28 cellular contexts compared by ENCODE assay signal in the genomic region with DNA sequence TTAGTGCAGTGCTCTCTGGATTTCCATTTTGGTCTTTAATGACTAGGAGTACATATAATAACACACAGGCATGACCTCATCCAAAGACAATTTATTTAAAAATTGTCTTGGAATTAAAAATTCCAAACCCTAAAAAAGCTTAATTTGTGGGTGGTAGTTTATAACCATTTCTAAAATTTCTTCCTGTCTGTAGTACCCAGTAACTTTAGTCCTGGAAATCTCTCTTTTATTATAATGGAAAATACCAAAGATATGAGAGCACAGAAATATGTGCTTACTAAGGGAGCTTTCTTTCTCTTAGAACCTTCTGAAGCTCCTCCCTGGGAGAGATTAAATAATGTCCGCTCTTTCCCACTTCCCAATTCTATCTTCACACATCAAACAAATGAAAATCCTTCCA.
DNase-seq lines count a peak whose midpoint lies in the region; FAIRE-seq and TF ChIP-seq lines count a peak whose summit lies in the region.
"Had no signal": no experiment of that assay in that cellular context is flagged by ENCODE, and none has a peak within 500 bp of the region (broad histone marks: within the 10 kb centered on the region; RNA-seq: fewer than 3 reads in every experiment).

No MANE protein-coding gene starts in this region.

- H3K79me2 ChIP-seq in astrocyte (ENCODE audit: insufficient read depth, low read length): no peaks in the 10 kb centered on the region
- H3K79me2 ChIP-seq in smooth muscle cell (ENCODE audit: low read depth): no peaks in the 10 kb centered on the region

- no peaks in the 10 kb centered on the region for H3K9me3 Mint-ChIP-seq in astrocyte (ENCODE audit: unreplicated experiment)
- peaks cover 4% of the 10 kb centered on the region for H3K9me3 Mint-ChIP-seq in T-helper 2 cell treated with Interferon-gamma antibody and Interleukin-4, amounts not matched to agents 5 μg/mL and 100 μg/mL, for 36 hours

- peak; percentile 84 for DNase-seq in EH (ENCODE audit: low read depth)
- peak; percentile 56 for DNase-seq in astrocyte (ENCODE audit: low read depth)
- peak; percentile 37 for DNase-seq in iris pigment epithelial cell (ENCODE audit: low read depth)
- DNase-seq in smooth muscle cell (lab: John Stamatoyannopoulos, UW; ENCODE audit: unreplicated experiment): no peak
- DNase-seq in vagina (ENCODE audit: extremely low spot score in 2 of 2): no peak
- no peak for DNase-seq in T-helper 2 cell treated with Interferon-gamma antibody and Interleukin-4, amounts not matched to agents 5 μg/mL and 100 μg/mL, for 36 hours (ENCODE audit: low spot score)
- DNase-seq in activated effector memory CD4-positive, alpha-beta T cell treated with Interleukin-2 at 50 U/mL for 16 hours: no peak
- DNase-seq: activated CD4-positive, alpha-beta memory T cell treated with anti-CD3 and anti-CD28 coated beads, Interleukin-2, amount 10 ng/mL, durations not matched to agents 7 days and 5 days; activated CD8-positive, alpha-beta memory T cell treated with anti-CD3 and anti-CD28 coated beads, Interleukin-2, amount 50 U/mL, for 4 hours; activated naive CD4-positive, alpha-beta T cell treated with Interleukin-2 at 50 U/mL for 16 hours; CD4-positive, alpha-beta T cell; left ventricle myocardium inferior; mesendoderm; NCI-H446 treated with DMSO at 0.1 percent for 48 hours; NCI-H82; Peyer's patch; right cardiac atrium; SHP77 treated with DMSO at 0.1 percent for 48 hours; stimulated activated CD4-positive, alpha-beta T cell treated with anti-CD3 and anti-CD28 coated beads, Interleukin-2, amount 100 ng/mL, for 48 hours; stomach; SW 1271; T-helper 9 cell; thyroid gland; uterus had no signal

- H3K4me3 ChIP-seq in astrocyte (ENCODE audit: insufficient read depth, low read depth, low read length) (no peak overlapping the region), smooth muscle cell (no peak overlapping the region), vagina (no peak overlapping the region)
- H3K4me3 ChIP-seq: GM12878, HAP-1, left ventricle myocardium inferior, Peyer's patch, stomach, thyroid gland, uterus had no signal

- no peak for FAIRE-seq in astrocyte (lab: Jason Lieb, UNC)
- FAIRE-seq: GM12878 had no signal

- H3K4me2 ChIP-seq in astrocyte (ENCODE audit: low read length) (peak overlapping the region; percentile 20), smooth muscle cell (peak overlapping the region; percentile 44)

- intact Hi-C loops in vagina (cut with DNase I): no loop called here

- H3K4me1 Mint-ChIP-seq in astrocyte (ENCODE audit: low read depth, unreplicated experiment): peaks cover 19% of the 10 kb centered on the region
- H3K4me1 Mint-ChIP-seq in T-helper 2 cell treated with Interferon-gamma antibody and Interleukin-4, amounts not matched to agents 5 μg/mL and 100 μg/mL, for 36 hours (ENCODE audit: low read depth): peaks cover 4% of the 10 kb centered on the region
- H3K4me1 Mint-ChIP-seq: activated CD4-positive, alpha-beta memory T cell treated with anti-CD3 and anti-CD28 coated beads, Interleukin-2, amount 10 ng/mL, durations not matched to agents 7 days and 5 days had no signal

- H2AFZ ChIP-seq in astrocyte (ENCODE audit: low read depth, low read length) (no peak overlapping the region), smooth muscle cell (ENCODE audit: low read depth) (no peak overlapping the region)

- H4K20me1 ChIP-seq in astrocyte (ENCODE audit: insufficient read depth, low read length): no peaks in the 10 kb centered on the region
- H4K20me1 ChIP-seq in smooth muscle cell (ENCODE audit: low read depth): no peaks in the 10 kb centered on the region

- H3K4me1 ChIP-seq in astrocyte (ENCODE audit: insufficient read depth, low read length): peaks cover 8% of the 10 kb centered on the region
- peaks cover 19% of the 10 kb centered on the region for H3K4me1 ChIP-seq in smooth muscle cell (ENCODE audit: low read depth)
- peaks cover 35% of the 10 kb centered on the region for H3K4me1 ChIP-seq in vagina
- H3K4me1 ChIP-seq: Peyer's patch, stomach, uterus had no signal

- H3K27me3 ChIP-seq in astrocyte (ENCODE audit: insufficient read depth, low read length) (no peaks in the 10 kb centered on the region), smooth muscle cell (ENCODE audit: low read depth) (no peaks in the 10 kb centered on the region), vagina (no peaks in the 10 kb centered on the region)
- H3K27me3 ChIP-seq: Peyer's patch, stomach, thyroid gland, uterus had no signal

- H3K36me3 Mint-ChIP-seq in astrocyte (ENCODE audit: low read depth, unreplicated experiment): no peaks in the 10 kb centered on the region
- H3K36me3 Mint-ChIP-seq in T-helper 2 cell treated with Interferon-gamma antibody and Interleukin-4, amounts not matched to agents 5 μg/mL and 100 μg/mL, for 36 hours (ENCODE audit: low read depth): no peaks in the 10 kb centered on the region
- H3K36me3 Mint-ChIP-seq: IgD-negative memory B cell had no signal

- WGBS in smooth muscle cell (ENCODE audit: low lambda C conversion rate): 44% methylated on average over 1 of the region's 1 CpG

- H3K27ac Mint-ChIP-seq in astrocyte (ENCODE audit: unreplicated experiment): no peak overlapping the region
- no peak overlapping the region for H3K27ac Mint-ChIP-seq in T-helper 2 cell treated with Interferon-gamma antibody and Interleukin-4, amounts not matched to agents 5 μg/mL and 100 μg/mL, for 36 hours
- H3K27ac Mint-ChIP-seq: activated CD4-positive, alpha-beta memory T cell treated with anti-CD3 and anti-CD28 coated beads, Interleukin-2, amount 10 ng/mL, durations not matched to agents 7 days and 5 days; CD4-positive, alpha-beta T cell had no signal

- no peak overlapping the region for H3K4me3 Mint-ChIP-seq in astrocyte (ENCODE audit: unreplicated experiment)
- no peak overlapping the region for H3K4me3 Mint-ChIP-seq in T-helper 2 cell treated with Interferon-gamma antibody and Interleukin-4, amounts not matched to agents 5 μg/mL and 100 μg/mL, for 36 hours
- H3K4me3 Mint-ChIP-seq: activated CD4-positive, alpha-beta memory T cell treated with anti-CD3 and anti-CD28 coated beads, Interleukin-2, amount 10 ng/mL, durations not matched to agents 7 days and 5 days; brain; CD4-positive, alpha-beta T cell; IgD-negative memory B cell had no signal

- TF ChIP-seq CTCF in astrocyte (IDR thresholded peaks at IDR 0.05; ENCODE audit: insufficient read depth, low read depth, low read length) (no peak), smooth muscle cell (IDR thresholded peaks at IDR 0.05; ENCODE audit: borderline replicate concordance, insufficient read depth, poor library complexity, severe bottlenecking) (no peak), vagina (IDR thresholded peaks at IDR 0.05) (no peak)

- peaks cover 8% of the 10 kb centered on the region for H3F3A ChIP-seq in smooth muscle cell (ENCODE audit: low read depth)

- no peak for TF ChIP-seq POLR2A in vagina (IDR thresholded peaks at IDR 0.05)

- no peaks in the 10 kb centered on the region for H3K9me3 ChIP-seq in astrocyte (ENCODE audit: insufficient read depth, low read depth, low read length)
- H3K9me3 ChIP-seq in smooth muscle cell (replicated peaks; ENCODE audit: low read depth): no peaks in the 10 kb centered on the region
- H3K9me3 ChIP-seq in vagina: no peaks in the 10 kb centered on the region
- H3K9me3 ChIP-seq: HAP-1, Peyer's patch, stomach, thyroid gland, uterus had no signal

- H3K36me3 ChIP-seq in astrocyte (ENCODE audit: insufficient read depth, low read length) (no peaks in the 10 kb centered on the region), smooth muscle cell (ENCODE audit: low read depth) (no peaks in the 10 kb centered on the region), vagina (no peaks in the 10 kb centered on the region)
- H3K36me3 ChIP-seq: HAP-1, left ventricle myocardium inferior, Peyer's patch, stomach, thyroid gland, uterus had no signal

- no peaks in the 10 kb centered on the region for H3K27me3 Mint-ChIP-seq in astrocyte (ENCODE audit: low read depth, unreplicated experiment)
- H3K27me3 Mint-ChIP-seq in T-helper 2 cell treated with Interferon-gamma antibody and Interleukin-4, amounts not matched to agents 5 μg/mL and 100 μg/mL, for 36 hours (ENCODE audit: low read depth): no peaks in the 10 kb centered on the region
- H3K27me3 Mint-ChIP-seq: activated CD4-positive, alpha-beta memory T cell treated with anti-CD3 and anti-CD28 coated beads, Interleukin-2, amount 10 ng/mL, durations not matched to agents 7 days and 5 days; brain; CD4-positive, alpha-beta T cell; IgD-negative memory B cell had no signal

- H3K9ac ChIP-seq in astrocyte (ENCODE audit: low read length) (no peak overlapping the region), smooth muscle cell (ENCODE audit: low read depth) (no peak overlapping the region)

- H3K27ac ChIP-seq in astrocyte (ENCODE audit: low read depth, low read length): no peak overlapping the region
- H3K27ac ChIP-seq in smooth muscle cell (ENCODE audit: low read depth): peak overlapping the region; percentile 73
- no peak overlapping the region for H3K27ac ChIP-seq in vagina
- H3K27ac ChIP-seq: left ventricle myocardium inferior, Peyer's patch, stomach, thyroid gland had no signal

Comparison
In these comparisons a context has a peak if more than half of its experiments do, and no peak if none do; other contexts are left out.
1. DNase-seq: peak in EH (single experiment), astrocyte (single experiment) and iris pigment epithelial cell (single experiment); none in smooth muscle cell (single experiment), vagina (0 of 2), T-helper 2 cell treated with Interferon-gamma antibody and Interleukin-4, amounts not matched to agents 5 μg/mL and 100 μg/mL, for 36 hours (single experiment) and activated effector memory CD4-positive, alpha-beta T cell treated with Interleukin-2 at 50 U/mL for 16 hours (single experiment).